Comparison of ENCODE assay signal across 1 cellular context in genomic region chr14:52253503-52253902, GRCh38.
TF ChIP-seq lines count a peak whose summit lies in the region.

No MANE protein-coding gene starts in this region.

TF ChIP-seq in H1, 55 proteins besides CTCF, POLR2A, EP300 and RAD21:
- no peak for TF ChIP-seq TAF7 (optimal IDR thresholded peaks at IDR 0.05; ENCODE audit: borderline replicate concordance, low read depth, low read length)
- peak; percentile 24; the same call in 1 of the 2 replicates for TF ChIP-seq MAX (IDR thresholded peaks at IDR 0.05)
